Comparison of ENCODE assay signal across 12 cellular contexts in genomic region chr4:88859191-88859812, GRCh38.
DNase-seq lines count a peak whose midpoint lies in the region; ATAC-seq, FAIRE-seq and TF ChIP-seq lines count a peak whose summit lies in the region.
"Had no signal": no experiment of that assay in that cellular context is flagged by ENCODE, and none has a peak within 500 bp of the region (broad histone marks: within the 10 kb centered on the region; RNA-seq: fewer than 3 reads in every experiment).

No MANE protein-coding gene starts in this region.

- H4K20me1 ChIP-seq in HepG2 (ENCODE audit: insufficient read depth, low read length), result no peaks in the 10 kb centered on the region

- H3K4me1 ChIP-seq in right lobe of liver, result no peaks in the 10 kb centered on the region
- no peaks in the 10 kb centered on the region for H3K4me1 ChIP-seq in HepG2 (ENCODE audit: insufficient read depth, low read length)

- BruUV-seq in HepG2 (replicated peaks; lab: Mats Ljungman, UMichigan), result no TSS peak

- intact Hi-C loops in right lobe of liver (cut with DNase I), result no loop called here
- intact Hi-C loops in HepG2 (cut with micrococcal nuclease; ENCODE audit: unreplicated experiment), result no loop called here
- intact Hi-C loops in dendritic cell treated with granulocyte-macrophage colony-stimulating factor and Interleukin-4, amounts not matched to agents 40 ng/mL and 50 ng/mL, for 4 days (cut with micrococcal nuclease), result loop anchor here (2.0 to 10.0 kb wide), 2 partner anchors 37 to 95 kb away; no protein-coding TSS in a partner anchor

- 74% methylated on average over 2 of the region's 3 CpGs for WGBS in right lobe of liver (ENCODE audit: insufficient coverage, low coverage, low lambda C conversion rate, missing lambda C conversion rate)
- WGBS in HepG2 (ENCODE audit: low lambda C conversion rate), result 19% methylated on average over 2 of the region's 3 CpGs

- peak overlapping the region; percentile 59 for H3K4me3 Mint-ChIP-seq in dendritic cell treated with granulocyte-macrophage colony-stimulating factor and Interleukin-4, amounts not matched to agents 40 ng/mL and 50 ng/mL, for 4 days
- H3K4me3 Mint-ChIP-seq: activated naive CD8-positive, alpha-beta T cell treated with anti-CD3 and anti-CD28 coated beads, Interleukin-2, amount 10 ng/mL, durations not matched to agents 7 days and 5 days had no signal

- POLR2A ChIA-PET in HepG2 (lab: Yijun Ruan, JAX), result no interaction called here

- H3K4me1 Mint-ChIP-seq in dendritic cell treated with granulocyte-macrophage colony-stimulating factor and Interleukin-4, amounts not matched to agents 40 ng/mL and 50 ng/mL, for 4 days (ENCODE audit: low read depth), result peaks cover 25% of the 10 kb centered on the region
- H3K4me1 Mint-ChIP-seq: activated naive CD8-positive, alpha-beta T cell treated with anti-CD3 and anti-CD28 coated beads, Interleukin-2, amount 10 ng/mL, durations not matched to agents 7 days and 5 days had no signal

- TF ChIP-seq CTCF in right lobe of liver (IDR thresholded peaks at IDR 0.05) (no peak), HepG2 (CRISPR knock-in tag; IDR thresholded peaks at IDR 0.05) (no peak)

- H3K27me3 ChIP-seq in right lobe of liver, result no peaks in the 10 kb centered on the region
- no peaks in the 10 kb centered on the region for H3K27me3 ChIP-seq in HepG2 (ENCODE audit: control insufficient read depth in 1 of 2, insufficient read depth in 2 of 2, low read length in 2 of 2)
- no peaks in the 10 kb centered on the region for H3K27me3 ChIP-seq in H7 (ENCODE audit: control insufficient read depth, insufficient read depth, low read length)

- H3K36me3 ChIP-seq in right lobe of liver, result no peaks in the 10 kb centered on the region
- H3K36me3 ChIP-seq in HepG2 (replicated peaks in 1 of 2; ENCODE audit: control insufficient read depth in 1 of 2, insufficient read depth in 2 of 2, low read length in 2 of 2), result no peaks in the 10 kb centered on the region
- H3K36me3 ChIP-seq in H7 (replicated peaks; ENCODE audit: control insufficient read depth, insufficient read depth, low read length), result no peaks in the 10 kb centered on the region

- no peak for FAIRE-seq in HepG2 (lab: Jason Lieb, UNC)
- FAIRE-seq: small intestine had no signal

- H3K9me3 ChIP-seq in right lobe of liver, result no peaks in the 10 kb centered on the region
- H3K9me3 ChIP-seq in HepG2 (ENCODE audit: low read length), result no peaks in the 10 kb centered on the region

- no peak for TF ChIP-seq EP300 in HepG2 (IDR thresholded peaks at IDR 0.05; ENCODE audit: low read depth in 2 of 2, low read length in 2 of 2)
- TF ChIP-seq EP300 in HepG2 (CRISPR knock-in tag; IDR thresholded peaks at IDR 0.05; ENCODE audit: borderline replicate concordance), result no peak

- no peak overlapping the region for H3K4me2 ChIP-seq in HepG2 (ENCODE audit: low read depth, low read length)

- no peak for TF ChIP-seq RAD21 in HepG2 (CRISPR knock-in tag; IDR thresholded peaks at IDR 0.05)

- DNase-seq in right lobe of liver (no peak), HepG2 (ENCODE audit: low spot score) (no peak), NCI-H2227 (lab: John Stamatoyannopoulos, UW; ENCODE audit: unreplicated experiment) (no peak), H7 (no peak)
- no peak for DNase-seq in activated CD4-positive, alpha-beta T cell treated with anti-CD3 and anti-CD28 coated beads for 1 hour
- DNase-seq in activated naive CD4-positive, alpha-beta T cell treated with Interleukin-2 at 50 U/mL for 16 hours, result no peak
- DNase-seq: activated naive CD8-positive, alpha-beta T cell treated with anti-CD3 and anti-CD28 coated beads, Interleukin-2, amount 10 ng/mL, durations not matched to agents 7 days and 5 days; left cardiac atrium; NCI-H524; small intestine had no signal

- in situ Hi-C loops in HepG2 (cut with HindIII; ENCODE audit: extremely low pct_ligation_motif_present, low pct_unique_long_range_greater_than_20kb), result no loop called here

- ATAC-seq in right lobe of liver (peak in 3 of 4 donors; percentile 25 to 29 (median 27)), HepG2 (no peak), HG03135 (IDR thresholded peaks at IDR 0.05; ENCODE audit: unreplicated experiment) (peak; percentile 23)

- H3K27me3 Mint-ChIP-seq in dendritic cell treated with granulocyte-macrophage colony-stimulating factor and Interleukin-4, amounts not matched to agents 40 ng/mL and 50 ng/mL, for 4 days, result no peaks in the 10 kb centered on the region

- TF ChIP-seq POLR2A in right lobe of liver (IDR thresholded peaks at IDR 0.05) (no peak), HepG2 (IDR thresholded peaks at IDR 0.05; ENCODE audit: insufficient read depth in 1 of 2, low read depth in 2 of 2, low read length in 2 of 2) (no peak)

- no peak overlapping the region for H2AFZ ChIP-seq in HepG2 (ENCODE audit: low read length)

- H3K9me3 Mint-ChIP-seq in dendritic cell treated with granulocyte-macrophage colony-stimulating factor and Interleukin-4, amounts not matched to agents 40 ng/mL and 50 ng/mL, for 4 days, result no peaks in the 10 kb centered on the region
- H3K9me3 Mint-ChIP-seq: activated naive CD8-positive, alpha-beta T cell treated with anti-CD3 and anti-CD28 coated beads, Interleukin-2, amount 10 ng/mL, durations not matched to agents 7 days and 5 days had no signal

- H3K4me3 ChIP-seq in right lobe of liver, result no peak overlapping the region
- no peak overlapping the region for H3K4me3 ChIP-seq in HepG2 (replicated peaks in 1 of 3; ENCODE audit: insufficient read depth in 1 of 3, low read depth in 2 of 3, low read length in 3 of 3)
- H3K4me3 ChIP-seq in H7 (ENCODE audit: insufficient read depth, low read depth, low read length), result no peak overlapping the region

- H3K79me2 ChIP-seq in HepG2 (ENCODE audit: insufficient read depth, low read length), result no peaks in the 10 kb centered on the region

- H3K9ac ChIP-seq in HepG2 (ENCODE audit: insufficient read depth, low read depth, low read length), result no peak overlapping the region

- CTCF ChIA-PET in HepG2 (lab: Yijun Ruan, JAX; ENCODE audit: low intra/inter-chr PET ratio, low total read pairs), result no interaction called here

- peak overlapping the region; percentile 83 for H3K27ac Mint-ChIP-seq in dendritic cell treated with granulocyte-macrophage colony-stimulating factor and Interleukin-4, amounts not matched to agents 40 ng/mL and 50 ng/mL, for 4 days
- H3K27ac Mint-ChIP-seq: activated naive CD8-positive, alpha-beta T cell treated with anti-CD3 and anti-CD28 coated beads, Interleukin-2, amount 10 ng/mL, durations not matched to agents 7 days and 5 days had no signal

- H3K27ac ChIP-seq in right lobe of liver, result no peak overlapping the region
- H3K27ac ChIP-seq in HepG2 (ENCODE audit: extremely low read length, insufficient read depth, low read length), result no peak overlapping the region

- no peaks in the 10 kb centered on the region for H3K36me3 Mint-ChIP-seq in dendritic cell treated with granulocyte-macrophage colony-stimulating factor and Interleukin-4, amounts not matched to agents 40 ng/mL and 50 ng/mL, for 4 days (ENCODE audit: low read depth)
- H3K36me3 Mint-ChIP-seq: activated naive CD8-positive, alpha-beta T cell treated with anti-CD3 and anti-CD28 coated beads, Interleukin-2, amount 10 ng/mL, durations not matched to agents 7 days and 5 days had no signal

TF ChIP-seq in HepG2, 621 proteins besides CTCF, POLR2A, EP300 and RAD21:
- TF ChIP-seq SNAI1 (CRISPR knock-in tag; IDR thresholded peaks at IDR 0.05; ENCODE audit: borderline replicate concordance) (no peak), ETV5 (CRISPR knock-in tag; IDR thresholded peaks at IDR 0.05; ENCODE audit: borderline replicate concordance) (no peak), ARNT (IDR thresholded peaks at IDR 0.05) (no peak), ZBTB7B (CRISPR knock-in tag; IDR thresholded peaks at IDR 0.05) (no peak), USF2 (IDR thresholded peaks at IDR 0.05; ENCODE audit: low read depth, low read length) (no peak), USF2 (CRISPR knock-in tag; IDR thresholded peaks at IDR 0.05; ENCODE audit: borderline replicate concordance) (no peak), SIX4 (CRISPR knock-in tag; IDR thresholded peaks at IDR 0.05) (no peak), CREB3 (CRISPR knock-in tag; IDR thresholded peaks at IDR 0.05) (no peak), CBX1 (IDR thresholded peaks at IDR 0.05; ENCODE audit: low read depth) (no peak), ZNF251 (CRISPR knock-in tag; IDR thresholded peaks at IDR 0.05) (no peak), ZNF292 (CRISPR knock-in tag; IDR thresholded peaks at IDR 0.05; ENCODE audit: borderline replicate concordance, low read depth) (no peak)
